8 cellular contexts compared by ENCODE assay signal in genomic region chr4:15655223-15656037, GRCh38. TPM values are rescaled to one million over a fixed set of nuclear protein-coding genes. Genes with fewer than 3 reads are reported as not detected.
DNase-seq lines count a peak whose midpoint lies in the region; ATAC-seq, FAIRE-seq and TF ChIP-seq lines count a peak whose summit lies in the region.

Gene FBXL5, minus strand, starts transcription at chr4:15655357. Its CDS starts 70 bp downstream, at chr4:15655287.

- intact Hi-C loops in activated naive CD4-positive, alpha-beta T cell treated with anti-CD3 and anti-CD28 coated beads for 36 hours (cut with micrococcal nuclease), result loop anchor here (1.0 to 10.0 kb wide), 12 partner anchors 26 to 2001 kb away; partner anchors contain the start of genes BST1, CD38, CPEB2 and FAM200B

- CTCF ChIA-PET in activated naive CD4-positive, alpha-beta T cell treated with anti-CD3 and anti-CD28 coated beads for 36 hours (lab: Charles Lee), result interaction anchor here (0.7 to 1.6 kb wide), 3 partner anchors 30 to 197 kb away, joined by 3 to 6 read pairs (median 3); no protein-coding TSS in a partner anchor

- H3K4me1 Mint-ChIP-seq in activated naive CD4-positive, alpha-beta T cell treated with anti-CD3 and anti-CD28 coated beads for 36 hours (ENCODE audit: low read depth), result peaks cover 68% of the 10 kb centered on the region

- DNase-seq in G401 (ENCODE audit: low spot score), result peak; percentile 79
- DNase-seq in H54 (ENCODE audit: insufficient read length, low spot score), result peak; percentile 30
- peak; percentile 89 for DNase-seq in LoVo (ENCODE audit: low spot score)
- peak; percentile 73 for DNase-seq in SK-N-DZ (ENCODE audit: low spot score)
- DNase-seq in activated naive CD4-positive, alpha-beta T cell treated with anti-CD3 and anti-CD28 coated beads for 36 hours, result peak; percentile 79
- peak; percentile 97 for DNase-seq in germinal center (ENCODE audit: low spot score)
- peak; percentile 46 for DNase-seq in omental fat pad (ENCODE audit: low spot score)

- no peak for FAIRE-seq in H54 (lab: Jason Lieb, UNC)

- no peaks in the 10 kb centered on the region for H3K9me3 Mint-ChIP-seq in activated naive CD4-positive, alpha-beta T cell treated with anti-CD3 and anti-CD28 coated beads for 36 hours

- H3K4me3 Mint-ChIP-seq in activated naive CD4-positive, alpha-beta T cell treated with anti-CD3 and anti-CD28 coated beads for 36 hours, result peak within 1 kb of the TSS; percentile 99

- ATAC-seq in omental fat pad (ENCODE audit: low FRiP score), result peak; percentile 86

- peak; percentile 93 for TF ChIP-seq POLR2A in H54 (IDR thresholded peaks at IDR 0.05; ENCODE audit: low read depth, low read length)

- H3K27me3 Mint-ChIP-seq in activated naive CD4-positive, alpha-beta T cell treated with anti-CD3 and anti-CD28 coated beads for 36 hours (ENCODE audit: low read depth), result no peaks in the 10 kb centered on the region

- peak within 1 kb of the TSS; percentile 100 for H3K27ac ChIP-seq in temporal lobe (ENCODE audit: low read depth, low read length)

- peaks cover 3% of the 10 kb centered on the region for H3K36me3 Mint-ChIP-seq in activated naive CD4-positive, alpha-beta T cell treated with anti-CD3 and anti-CD28 coated beads for 36 hours (ENCODE audit: low read depth)

- peak within 1 kb of the TSS; percentile 96 for H3K27ac Mint-ChIP-seq in activated naive CD4-positive, alpha-beta T cell treated with anti-CD3 and anti-CD28 coated beads for 36 hours

- no peak for TF ChIP-seq CTCF in omental fat pad (IDR thresholded peaks at IDR 0.05)

- in situ Hi-C loops in G401 (cut with HindIII; ENCODE audit: low sequenced_read_pairs), result no loop called here

RNA-seq across cellular contexts. Expression of gene FBXL5, which starts in this region (rescaled TPM):
- total RNA-seq in G401 (2014; rRNA removed; shearing (Covaris generic)), result 38.9 and 43.1 TPM in 2 replicates
- 24.9 and 30.2 TPM in 2 replicates for polyA plus RNA-seq in SK-N-DZ (2014; cell fraction: cytosol; rRNA removed)
- 17.6 and 27.4 TPM in 2 replicates for polyA plus RNA-seq in SK-N-DZ (2014; cell fraction: nucleus; rRNA removed)
- total RNA-seq in activated naive CD4-positive, alpha-beta T cell treated with anti-CD3 and anti-CD28 coated beads for 36 hours, result 10 to 100 TPM; 30.8 to 31.0 TPM
- total RNA-seq in omental fat pad, result 100 to 1,000 TPM; 130 to 213 (median 188) TPM
- 142 TPM for total RNA-seq in temporal lobe

Comparison
In these comparisons a context has a peak if more than half of its experiments do, and no peak if none do; other contexts are left out.
1. Peak in every context shown above with its lines: DNase-seq, ATAC-seq and H3K27ac ChIP-seq.
2. DNase-seq: peak in every context shown above with its lines; median percentile 97 in germinal center; 89 in LoVo; 79 in G401; 79 in activated naive CD4-positive, alpha-beta T cell treated with anti-CD3 and anti-CD28 coated beads for 36 hours; 73 in SK-N-DZ; 46 in omental fat pad; 30 in H54.